ENCODE assay signal across 24 cellular contexts in genomic region chr3:146035366-146035765, GRCh38.
DNase-seq lines count a peak whose midpoint lies in the region; ATAC-seq and TF ChIP-seq lines count a peak whose summit lies in the region.
"Had no signal": no experiment of that assay in that cellular context is flagged by ENCODE, and none has a peak within 500 bp of the region (broad histone marks: within the 10 kb centered on the region; RNA-seq: fewer than 3 reads in every experiment).

No MANE protein-coding gene starts in this region.

- ATAC-seq in HG02884 (IDR thresholded peaks at IDR 0.05; ENCODE audit: unreplicated experiment) (no peak), GM19455 (IDR thresholded peaks at IDR 0.05; ENCODE audit: unreplicated experiment) (no peak), GM21723 (IDR thresholded peaks at IDR 0.05; ENCODE audit: unreplicated experiment) (no peak)
- ATAC-seq: activated naive CD4-positive, alpha-beta T cell treated with anti-CD3 and anti-CD28 coated beads, Interleukin-2, amount 50 U/mL, for 72 hours; left ventricle myocardium superior had no signal

- TF ChIP-seq CTCF in AG09309 (IDR thresholded peaks at IDR 0.05; ENCODE audit: control insufficient read depth, insufficient read depth, low read depth, low read length, missing control alignments), result no peak
- no peak for TF ChIP-seq CTCF in cardiac fibroblast (IDR thresholded peaks at IDR 0.05; ENCODE audit: low read depth, low read length)

- H3K4me3 ChIP-seq in AG09309 (ENCODE audit: control insufficient read depth, low read depth, low read length), result no peak overlapping the region
- no peak overlapping the region for H3K4me3 ChIP-seq in cardiac fibroblast (replicated peaks in 1 of 2; ENCODE audit: low read depth in 2 of 2, low read length in 2 of 2)
- H3K4me3 ChIP-seq: PC-9, prostate gland, thoracic aorta had no signal

- DNase-seq in AG09309 (ENCODE audit: low read depth), result peak; percentile 28
- peak; percentile 23 for DNase-seq in H4 (ENCODE audit: low spot score)
- peak; percentile 63 to 66 for DNase-seq in cardiac fibroblast (ENCODE audit: low read depth in 2 of 2)
- peak; percentile 55 for DNase-seq in fibroblast of the conjunctiva (ENCODE audit: low read depth)
- DNase-seq in stimulated activated CD4-positive, alpha-beta T cell treated with anti-CD3 and anti-CD28 coated beads, Interleukin-2, amount 100 ng/mL, for 48 hours, result no peak
- DNase-seq: activated T-cell treated with anti-CD3 and anti-CD28 coated beads for 4 hours; central memory CD4-positive, alpha-beta T cell; DND-41; hypothalamus; left ventricle myocardium superior; naive B cell; NCI-H1092; NCI-H187; NCI-H2171 treated with DMSO at 0.1 percent for 48 hours; NCI-H526; NK-92 treated with Interleukin-12 subunit alpha and Interleukin-12 subunit beta, amount 100 ng/mL, for 24 hours; PC-9; SHP77 treated with DMSO at 0.1 percent for 48 hours had no signal

Comparison
In these comparisons a context has a peak if more than half of its experiments do, and no peak if none do; other contexts are left out.
1. DNase-seq: peak in AG09309 (single experiment), H4 (single experiment), cardiac fibroblast (2 of 2) and fibroblast of the conjunctiva (single experiment); none in stimulated activated CD4-positive, alpha-beta T cell treated with anti-CD3 and anti-CD28 coated beads, Interleukin-2, amount 100 ng/mL, for 48 hours (0 of 2).